ENCODE assay signal across 8 cellular contexts in genomic region chr2:66574701-66575624, GRCh38.
DNase-seq lines count a peak whose midpoint lies in the region; ATAC-seq, FAIRE-seq and TF ChIP-seq lines count a peak whose summit lies in the region.

No MANE protein-coding gene starts in this region.

- H3K27me3 Mint-ChIP-seq in stimulated activated memory B cell treated with anti-CD40 and anti-IgM and Interleukin-4, amounts not matched to agents 10 μg/mL and 1 μg/mL and 100 μg/mL, for 72 hours: peaks cover 66% of the 10 kb centered on the region

- H3K4me1 Mint-ChIP-seq in stimulated activated memory B cell treated with anti-CD40 and anti-IgM and Interleukin-4, amounts not matched to agents 10 μg/mL and 1 μg/mL and 100 μg/mL, for 72 hours: peaks cover 21% of the 10 kb centered on the region

- no peak for ATAC-seq in stimulated activated memory B cell treated with anti-CD40 and anti-IgM and Interleukin-4, amounts not matched to agents 10 μg/mL and 1 μg/mL and 100 μg/mL, for 72 hours
- no peak for ATAC-seq in HG03571 (IDR thresholded peaks at IDR 0.05; ENCODE audit: unreplicated experiment)

- peak overlapping the region; percentile 55 for H3K4me3 ChIP-seq in BE2C (ENCODE audit: low read depth, low read length)
- H3K4me3 ChIP-seq in NT2/D1 (ENCODE audit: insufficient read length, low read depth): peak overlapping the region; percentile 40

- DNase-seq in BE2C (peak; percentile 67), HTR-8/SVneo (ENCODE audit: insufficient read length, low spot score) (peak; percentile 76), NT2/D1 (ENCODE audit: low read depth, low spot score) (no peak), dedifferentiated amniotic fluid mesenchymal stem cell (ENCODE audit: extremely low spot score) (peak; percentile 66), left kidney (ENCODE audit: low read depth, low spot score) (peak; percentile 97), T-helper 1 cell (no peak)

- H3K27me3 ChIP-seq in BE2C: no peaks in the 10 kb centered on the region
- H3K27me3 ChIP-seq in NT2/D1 (ENCODE audit: insufficient read depth, insufficient read length): peaks cover 43% of the 10 kb centered on the region

- TF ChIP-seq CTCF in BE2C (IDR thresholded peaks at IDR 0.05; ENCODE audit: low read depth, low read length): peak; percentile 52

- H3K36me3 ChIP-seq in BE2C (no peaks in the 10 kb centered on the region), NT2/D1 (ENCODE audit: insufficient read depth, insufficient read length, low read length) (no peaks in the 10 kb centered on the region)

- no peak for FAIRE-seq in HTR-8/SVneo (lab: Jason Lieb, UNC)

- H3K4me1 ChIP-seq in BE2C (no peaks in the 10 kb centered on the region; the same call in 1 of the 2 replicates), NT2/D1 (ENCODE audit: insufficient read depth, insufficient read length) (no peaks in the 10 kb centered on the region)

- peak overlapping the region; percentile 63 for H3K4me3 Mint-ChIP-seq in stimulated activated memory B cell treated with anti-CD40 and anti-IgM and Interleukin-4, amounts not matched to agents 10 μg/mL and 1 μg/mL and 100 μg/mL, for 72 hours

- H3K36me3 Mint-ChIP-seq in stimulated activated memory B cell treated with anti-CD40 and anti-IgM and Interleukin-4, amounts not matched to agents 10 μg/mL and 1 μg/mL and 100 μg/mL, for 72 hours: no peaks in the 10 kb centered on the region

- H3K9me3 Mint-ChIP-seq in stimulated activated memory B cell treated with anti-CD40 and anti-IgM and Interleukin-4, amounts not matched to agents 10 μg/mL and 1 μg/mL and 100 μg/mL, for 72 hours: no peaks in the 10 kb centered on the region

- peak overlapping the region; percentile 32 for H3K9ac ChIP-seq in NT2/D1 (ENCODE audit: insufficient read length, low read depth)

- H3K27ac Mint-ChIP-seq in stimulated activated memory B cell treated with anti-CD40 and anti-IgM and Interleukin-4, amounts not matched to agents 10 μg/mL and 1 μg/mL and 100 μg/mL, for 72 hours: no peak overlapping the region

- H3K9me3 ChIP-seq in BE2C: no peaks in the 10 kb centered on the region
- H3K9me3 ChIP-seq in NT2/D1 (ENCODE audit: insufficient read depth, low read length): no peaks in the 10 kb centered on the region

Comparison
In these comparisons a context has a peak if more than half of its experiments do, and no peak if none do; other contexts are left out.
1. DNase-seq: peak in BE2C (single experiment), HTR-8/SVneo (single experiment), dedifferentiated amniotic fluid mesenchymal stem cell (single experiment) and left kidney (single experiment); none in NT2/D1 (single experiment) and T-helper 1 cell (0 of 5).